In the genomic region with DNA sequence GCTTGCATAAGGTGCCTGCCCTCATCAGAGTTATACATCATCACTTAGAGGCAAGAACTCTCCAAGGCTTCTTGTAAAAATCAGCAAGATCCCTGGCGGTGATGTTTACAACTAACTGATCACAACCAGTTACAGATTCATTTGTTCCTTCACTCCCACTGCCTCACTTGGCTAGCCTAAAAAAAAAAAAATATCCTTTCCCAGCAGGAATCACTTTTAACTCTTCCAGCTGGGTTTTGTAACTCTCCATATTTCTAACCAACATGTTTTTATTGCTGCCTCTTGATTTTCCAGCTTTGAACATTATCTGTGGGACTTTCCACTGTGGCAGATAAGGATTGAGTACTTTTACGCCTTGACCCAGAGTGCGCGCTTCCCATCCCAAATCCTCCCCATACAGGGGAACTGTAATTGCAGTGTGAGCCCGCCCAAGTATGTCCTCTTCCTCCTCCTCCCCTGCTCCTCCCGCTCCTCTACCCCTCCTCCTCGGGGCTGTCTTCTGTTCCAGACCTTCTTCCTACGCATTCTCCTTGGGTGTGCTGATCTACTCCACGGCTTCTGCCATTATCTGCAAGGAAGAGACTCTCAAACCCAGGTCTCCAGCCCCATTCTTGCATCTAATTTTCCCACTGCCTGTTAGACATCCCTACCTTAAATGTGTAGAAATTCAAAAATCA, we compare ENCODE assay signal across 1 cellular context.
TF ChIP-seq lines count a peak whose summit lies in the region.

No MANE protein-coding gene starts in this region.

TF ChIP-seq in GM23338, 12 proteins besides CTCF, POLR2A, EP300 and RAD21 (continued from another document):
- TF ChIP-seq, protein P1, sequence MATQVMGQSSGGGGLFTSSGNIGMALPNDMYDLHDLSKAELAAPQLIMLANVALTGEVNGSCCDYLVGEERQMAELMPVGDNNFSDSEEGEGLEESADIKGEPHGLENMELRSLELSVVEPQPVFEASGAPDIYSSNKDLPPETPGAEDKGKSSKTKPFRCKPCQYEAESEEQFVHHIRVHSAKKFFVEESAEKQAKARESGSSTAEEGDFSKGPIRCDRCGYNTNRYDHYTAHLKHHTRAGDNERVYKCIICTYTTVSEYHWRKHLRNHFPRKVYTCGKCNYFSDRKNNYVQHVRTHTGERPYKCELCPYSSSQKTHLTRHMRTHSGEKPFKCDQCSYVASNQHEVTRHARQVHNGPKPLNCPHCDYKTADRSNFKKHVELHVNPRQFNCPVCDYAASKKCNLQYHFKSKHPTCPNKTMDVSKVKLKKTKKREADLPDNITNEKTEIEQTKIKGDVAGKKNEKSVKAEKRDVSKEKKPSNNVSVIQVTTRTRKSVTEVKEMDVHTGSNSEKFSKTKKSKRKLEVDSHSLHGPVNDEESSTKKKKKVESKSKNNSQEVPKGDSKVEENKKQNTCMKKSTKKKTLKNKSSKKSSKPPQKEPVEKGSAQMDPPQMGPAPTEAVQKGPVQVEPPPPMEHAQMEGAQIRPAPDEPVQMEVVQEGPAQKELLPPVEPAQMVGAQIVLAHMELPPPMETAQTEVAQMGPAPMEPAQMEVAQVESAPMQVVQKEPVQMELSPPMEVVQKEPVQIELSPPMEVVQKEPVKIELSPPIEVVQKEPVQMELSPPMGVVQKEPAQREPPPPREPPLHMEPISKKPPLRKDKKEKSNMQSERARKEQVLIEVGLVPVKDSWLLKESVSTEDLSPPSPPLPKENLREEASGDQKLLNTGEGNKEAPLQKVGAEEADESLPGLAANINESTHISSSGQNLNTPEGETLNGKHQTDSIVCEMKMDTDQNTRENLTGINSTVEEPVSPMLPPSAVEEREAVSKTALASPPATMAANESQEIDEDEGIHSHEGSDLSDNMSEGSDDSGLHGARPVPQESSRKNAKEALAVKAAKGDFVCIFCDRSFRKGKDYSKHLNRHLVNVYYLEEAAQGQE (IDR thresholded peaks at IDR 0.05; ENCODE audit: unreplicated experiment), result no peak
